In genomic region chr5:119383008-119383407, GRCh38 we compare ENCODE assay signal across 27 cellular contexts. TPM values are rescaled to one million over a fixed set of nuclear protein-coding genes. Genes with fewer than 3 reads are reported as not detected.
DNase-seq lines count a peak whose midpoint lies in the region; ATAC-seq and TF ChIP-seq lines count a peak whose summit lies in the region.
"Had no signal": no experiment of that assay in that cellular context is flagged by ENCODE, and none has a peak within 500 bp of the region (broad histone marks: within the 10 kb centered on the region; RNA-seq: fewer than 3 reads in every experiment).

No MANE protein-coding gene starts in this region.

- ATAC-seq in CD4-positive, alpha-beta T cell (ENCODE audit: poor library complexity) = no peak
- no peak for ATAC-seq in activated T-helper 17 cell treated with anti-CD3 and anti-CD28 coated beads, Interleukin-2, amount 50 U/mL, for 72 hours (replicated peaks)

- H3K27ac Mint-ChIP-seq in CD4-positive, alpha-beta T cell = peak overlapping the region; percentile 80
- H3K27ac Mint-ChIP-seq in activated T-helper 17 cell treated with anti-CD3 and anti-CD28 coated beads, Interleukin-2, amount 50 U/mL, for 72 hours = peak overlapping the region; percentile 73
- H3K27ac Mint-ChIP-seq: dendritic cell treated with granulocyte-macrophage colony-stimulating factor and Interleukin-4, amounts not matched to agents 40 ng/mL and 50 ng/mL, for 4 days; HFFc6 had no signal

- intact Hi-C loops in CD4-positive, alpha-beta T cell (cut with DNase I, micrococcal nuclease) = loop anchor here in 1 of 2 experiments (5.0 kb wide), 1 partner anchor 41 kb away; no protein-coding TSS in a partner anchor

- TF ChIP-seq CTCF in CD4-positive, alpha-beta T cell (IDR thresholded peaks at IDR 0.05) = no peak

- H3K27ac ChIP-seq in CD4-positive, alpha-beta T cell (ENCODE audit: low read depth, low read length) = no peak overlapping the region
- H3K27ac ChIP-seq: 22Rv1, breast epithelium, SJCRH30 had no signal

- no peaks in the 10 kb centered on the region for H3K9me3 ChIP-seq in CD4-positive, alpha-beta T cell (ENCODE audit: control insufficient read depth, low read length)
- H3K9me3 ChIP-seq: breast epithelium, SJCRH30 had no signal

- no peaks in the 10 kb centered on the region for H3K27me3 ChIP-seq in CD4-positive, alpha-beta T cell (ENCODE audit: control insufficient read depth, insufficient read depth, low read length)
- H3K27me3 ChIP-seq: breast epithelium, SJCRH30 had no signal

- no peaks in the 10 kb centered on the region for H3K27me3 Mint-ChIP-seq in CD4-positive, alpha-beta T cell
- H3K27me3 Mint-ChIP-seq in activated T-helper 17 cell treated with anti-CD3 and anti-CD28 coated beads, Interleukin-2, amount 50 U/mL, for 72 hours = no peaks in the 10 kb centered on the region
- H3K27me3 Mint-ChIP-seq: dendritic cell treated with granulocyte-macrophage colony-stimulating factor and Interleukin-4, amounts not matched to agents 40 ng/mL and 50 ng/mL, for 4 days had no signal

- peaks cover 42% of the 10 kb centered on the region for H3K36me3 Mint-ChIP-seq in CD4-positive, alpha-beta T cell (ENCODE audit: low read depth)
- peaks cover 100% of the 10 kb centered on the region for H3K36me3 Mint-ChIP-seq in activated T-helper 17 cell treated with anti-CD3 and anti-CD28 coated beads, Interleukin-2, amount 50 U/mL, for 72 hours (ENCODE audit: low read depth)

- no peaks in the 10 kb centered on the region for H3K9me3 Mint-ChIP-seq in CD4-positive, alpha-beta T cell
- no peaks in the 10 kb centered on the region for H3K9me3 Mint-ChIP-seq in activated T-helper 17 cell treated with anti-CD3 and anti-CD28 coated beads, Interleukin-2, amount 50 U/mL, for 72 hours
- H3K9me3 Mint-ChIP-seq: dendritic cell treated with granulocyte-macrophage colony-stimulating factor and Interleukin-4, amounts not matched to agents 40 ng/mL and 50 ng/mL, for 4 days; HFFc6 had no signal

- DNase-seq in DMS 273 (lab: John Stamatoyannopoulos, UW; ENCODE audit: unreplicated experiment) = peak; percentile 10
- no peak for DNase-seq in DMS 273 treated with DMSO at 0.1 percent for 48 hours (lab: John Stamatoyannopoulos, UW)
- no peak for DNase-seq in CD4-positive, alpha-beta T cell
- peak; percentile 50 for DNase-seq in iris pigment epithelial cell (ENCODE audit: low read depth)
- no peak for DNase-seq in AG20443 (ENCODE audit: low spot score)
- no peak for DNase-seq in Ammon's horn (ENCODE audit: low spot score)
- no peak for DNase-seq in HK-2 (ENCODE audit: unreplicated experiment)
- DNase-seq: activated CD4-positive, alpha-beta T cell treated with anti-CD3 and anti-CD28 coated beads for 48 hours; activated gamma-delta T cell; amygdala; DMS79; GF-D8; glutamatergic neuron; HFFc6; Karpas-422; kidney glomerular epithelial cell; NCI-H146; NCI-H2171; NCI-H524; occipital lobe; SJCRH30; stimulated activated CD8-positive, alpha-beta memory T cell treated with anti-CD3 and anti-CD28 coated beads, Interleukin-4, amount 100 ng/mL, for 48 hours; substantia nigra had no signal

- CTCF ChIA-PET in CD4-positive, alpha-beta T cell (lab: Charles Lee) = no interaction called here

- H3K4me3 Mint-ChIP-seq in CD4-positive, alpha-beta T cell = no peak overlapping the region
- peak overlapping the region; percentile 69 for H3K4me3 Mint-ChIP-seq in activated T-helper 17 cell treated with anti-CD3 and anti-CD28 coated beads, Interleukin-2, amount 50 U/mL, for 72 hours
- H3K4me3 Mint-ChIP-seq: dendritic cell treated with granulocyte-macrophage colony-stimulating factor and Interleukin-4, amounts not matched to agents 40 ng/mL and 50 ng/mL, for 4 days; HFFc6 had no signal

- POLR2A ChIA-PET in CD4-positive, alpha-beta T cell (lab: Charles Lee) = interaction anchor here (1.1 kb wide), 1 partner anchor 39 kb away, joined by 3 read pairs; no protein-coding TSS in a partner anchor

- H3K4me1 Mint-ChIP-seq in CD4-positive, alpha-beta T cell (ENCODE audit: low read depth) = peaks cover 91% of the 10 kb centered on the region
- peaks cover 68% of the 10 kb centered on the region for H3K4me1 Mint-ChIP-seq in activated T-helper 17 cell treated with anti-CD3 and anti-CD28 coated beads, Interleukin-2, amount 50 U/mL, for 72 hours

RNA-seq across cellular contexts. Expression of gene TNFAIP8, which starts 27.2 kb away (rescaled TPM):
- 100 to 1,000 TPM; 106 to 114 TPM for total RNA-seq in CD4-positive, alpha-beta T cell
- 100 to 1,000 TPM; 129 to 170 TPM for total RNA-seq in activated T-helper 17 cell treated with anti-CD3 and anti-CD28 coated beads, Interleukin-2, amount 50 U/mL, for 72 hours

Comparison
In these comparisons a context has a peak if more than half of its experiments do, and no peak if none do; other contexts are left out.
1. DNase-seq: peak in DMS 273 (single experiment) and iris pigment epithelial cell (single experiment); none in DMS 273 treated with DMSO at 0.1 percent for 48 hours (single experiment), CD4-positive, alpha-beta T cell (0 of 10), AG20443 (single experiment), Ammon's horn (single experiment) and HK-2 (single experiment).